24 cellular contexts compared by ENCODE assay signal in the genomic region with DNA sequence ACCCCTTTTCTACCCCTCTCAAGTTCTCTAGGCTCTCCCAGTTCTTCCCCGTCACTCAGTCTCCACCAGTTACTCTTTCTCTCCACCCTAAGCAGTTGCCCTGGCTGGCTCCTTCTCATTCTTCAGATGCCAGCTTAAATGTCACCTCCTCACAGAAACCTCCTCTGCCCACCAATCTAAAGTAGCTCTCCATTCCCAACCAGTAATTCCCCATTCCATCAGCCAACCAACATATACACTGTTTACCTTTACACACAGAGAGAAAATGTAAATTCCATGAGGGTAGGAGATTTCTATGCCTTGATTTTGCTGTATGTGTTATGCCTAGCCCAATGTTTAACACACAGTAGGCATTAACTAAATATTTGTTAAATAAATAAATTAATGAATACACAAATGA.
DNase-seq lines count a peak whose midpoint lies in the region; ATAC-seq and TF ChIP-seq lines count a peak whose summit lies in the region.
"Had no signal": no experiment of that assay in that cellular context is flagged by ENCODE, and none has a peak within 500 bp of the region (broad histone marks: within the 10 kb centered on the region; RNA-seq: fewer than 3 reads in every experiment).

No MANE protein-coding gene starts in this region.

- intact Hi-C loops in CD4-positive, alpha-beta memory T cell (cut with micrococcal nuclease), result loop anchor here (2.0 kb wide), 2 partner anchors 86 to 318 kb away; no protein-coding TSS in a partner anchor
- intact Hi-C loops in aorta (cut with DNase I), result loop anchor here in 1 of 2 donors (5.0 kb wide), 1 partner anchor 67 kb away; no protein-coding TSS in a partner anchor

- H3K79me1 ChIP-seq in mesenchymal stem cell (replicated peaks; ENCODE audit: low read length, poor library complexity, severe bottlenecking), result no peaks in the 10 kb centered on the region

- no peak overlapping the region for H3K4ac ChIP-seq in mesenchymal stem cell (ENCODE audit: low read depth in 1 of 2, low read length in 2 of 2)

- H3K27me3 ChIP-seq in CD4-positive, alpha-beta memory T cell (ENCODE audit: insufficient read depth, low read length), result no peaks in the 10 kb centered on the region
- H3K27me3 ChIP-seq in RWPE2 (ENCODE audit: insufficient read depth, poor library complexity, severe bottlenecking) (no peaks in the 10 kb centered on the region), mesenchymal stem cell (ENCODE audit: control insufficient read depth in 1 of 2, insufficient read depth in 1 of 2, low read length in 2 of 2) (no peaks in the 10 kb centered on the region), aorta (ENCODE audit: control insufficient read depth in 1 of 2, insufficient read depth in 2 of 2, low read length in 1 of 2) (no peaks in the 10 kb centered on the region)
- H3K27me3 ChIP-seq: BLaER1 treated with 17β-estradiol and CSF1 and Interleukin-3, amounts not matched to agents 10 nM and 100 nM; dorsolateral prefrontal cortex; heart left ventricle; neutrophil; right lobe of liver; spleen had no signal

- peaks cover 12% of the 10 kb centered on the region for H3K4me1 ChIP-seq in CD4-positive, alpha-beta memory T cell (ENCODE audit: insufficient read depth, low read length)
- H3K4me1 ChIP-seq in RWPE2 (ENCODE audit: insufficient read depth, poor library complexity, severe bottlenecking), result peaks cover 16% of the 10 kb centered on the region
- no peaks in the 10 kb centered on the region for H3K4me1 ChIP-seq in mesenchymal stem cell (ENCODE audit: control insufficient read depth, insufficient read depth, low read depth, low read length)
- no peaks in the 10 kb centered on the region for H3K4me1 ChIP-seq in aorta (ENCODE audit: control insufficient read depth in 1 of 2, insufficient read depth in 2 of 2, low read length in 2 of 2)

- no peak overlapping the region for H3K9ac ChIP-seq in mesenchymal stem cell (ENCODE audit: low read length)
- H3K9ac ChIP-seq: BLaER1 treated with 17β-estradiol and CSF1 and Interleukin-3, amounts not matched to agents 10 nM and 100 nM had no signal

- TF ChIP-seq CTCF in 22Rv1 (IDR thresholded peaks at IDR 0.05), result no peak
- TF ChIP-seq CTCF in RWPE2 (IDR thresholded peaks at IDR 0.05; ENCODE audit: poor library complexity, severe bottlenecking), result no peak
- no peak for TF ChIP-seq CTCF in coronary artery (IDR thresholded peaks at IDR 0.05)

- POLR2A ChIA-PET in CD4-positive, alpha-beta memory T cell (lab: Charles Lee; ENCODE audit: partially characterized antibody), result interaction anchor here (0.8 to 1.3 kb wide), 2 partner anchors 10 to 315 kb away, joined by 3 to 6 read pairs; a partner anchor contains a TSS

- no peak overlapping the region for H3K18ac ChIP-seq in mesenchymal stem cell (ENCODE audit: low read depth in 1 of 2, low read length in 2 of 2)

- H2AK5ac ChIP-seq in mesenchymal stem cell (ENCODE audit: low read length, severe bottlenecking), result peak overlapping the region; percentile 29

- H3K27ac ChIP-seq in 22Rv1 (peak overlapping the region; percentile 12; the same call in 1 of the 2 replicates), RWPE2 (ENCODE audit: poor library complexity, severe bottlenecking) (peak overlapping the region; percentile 49), mesenchymal stem cell (ENCODE audit: low read length, poor library complexity, severe bottlenecking) (no peak overlapping the region), aorta (ENCODE audit: low read depth in 1 of 2, low read length in 2 of 2) (no peak overlapping the region), coronary artery (no peak overlapping the region)
- H3K27ac ChIP-seq in CD4-positive, alpha-beta memory T cell (ENCODE audit: low read depth, low read length), result no peak overlapping the region
- H3K27ac ChIP-seq: BLaER1 treated with 17β-estradiol and CSF1 and Interleukin-3, amounts not matched to agents 10 nM and 100 nM; dorsolateral prefrontal cortex; heart left ventricle; neutrophil; right lobe of liver; spleen; thoracic aorta; WERI-Rb-1 had no signal

- no peak for ATAC-seq in RWPE2 (ENCODE audit: low read depth)
- ATAC-seq in aorta (ENCODE audit: low FRiP score), result no peak
- ATAC-seq in GM21619 (IDR thresholded peaks at IDR 0.05; ENCODE audit: unreplicated experiment), result no peak

- no peaks in the 10 kb centered on the region for H3K9me3 Mint-ChIP-seq in CD4-positive, alpha-beta memory T cell
- H3K9me3 Mint-ChIP-seq: naive B cell had no signal

- no peak overlapping the region for H4K91ac ChIP-seq in mesenchymal stem cell (ENCODE audit: low read length)

- H2BK12ac ChIP-seq in mesenchymal stem cell (ENCODE audit: low read length in 2 of 2), result peak overlapping the region; percentile 54 to 79

- H4K8ac ChIP-seq in mesenchymal stem cell (ENCODE audit: low read length), result no peak overlapping the region

- no peaks in the 10 kb centered on the region for H3K9me3 ChIP-seq in CD4-positive, alpha-beta memory T cell (ENCODE audit: control insufficient read depth in 1 of 2, low read length in 2 of 2)
- H3K9me3 ChIP-seq in RWPE2 (ENCODE audit: severe bottlenecking) (no peaks in the 10 kb centered on the region), mesenchymal stem cell (ENCODE audit: control insufficient read depth, low read length) (no peaks in the 10 kb centered on the region), aorta (ENCODE audit: control insufficient read depth, low read length) (no peaks in the 10 kb centered on the region)
- H3K9me3 ChIP-seq: heart left ventricle, neutrophil, right lobe of liver, spleen, thoracic aorta had no signal

- peak overlapping the region in 1 of 2 experiments; percentile 60 for H3K14ac ChIP-seq in mesenchymal stem cell (ENCODE audit: low read length in 2 of 2)

- H2BK120ac ChIP-seq in mesenchymal stem cell (ENCODE audit: low read depth, low read length), result no peak overlapping the region

- no peak overlapping the region for H3K4me3 ChIP-seq in CD4-positive, alpha-beta memory T cell (ENCODE audit: low read length in 2 of 2)
- no peak overlapping the region for H3K4me3 ChIP-seq in RWPE2 (ENCODE audit: severe bottlenecking)
- H3K4me3 ChIP-seq in mesenchymal stem cell (ENCODE audit: insufficient read depth in 1 of 2, low read depth in 1 of 2, low read length in 2 of 2), result no peak overlapping the region
- no peak overlapping the region for H3K4me3 ChIP-seq in aorta (ENCODE audit: low read length in 2 of 2)
- no peak overlapping the region for H3K4me3 ChIP-seq in coronary artery
- H3K4me3 ChIP-seq: BLaER1 treated with 17β-estradiol and CSF1 and Interleukin-3, amounts not matched to agents 10 nM and 100 nM; dorsolateral prefrontal cortex; heart left ventricle; right lobe of liver; spleen; thoracic aorta had no signal

- no peak overlapping the region for H2AFZ ChIP-seq in mesenchymal stem cell (ENCODE audit: low read depth, low read length)

- H3K27me3 Mint-ChIP-seq in CD4-positive, alpha-beta memory T cell, result no peaks in the 10 kb centered on the region
- H3K27me3 Mint-ChIP-seq: naive B cell had no signal

- no peak overlapping the region for H2BK15ac ChIP-seq in mesenchymal stem cell (ENCODE audit: low read depth, poor library complexity, severe bottlenecking)

- peak overlapping the region in 4 of 7 donors; percentile 30 to 54 (median 40) for H3K27ac Mint-ChIP-seq in CD4-positive, alpha-beta memory T cell

- H3K36me3 ChIP-seq in CD4-positive, alpha-beta memory T cell (ENCODE audit: insufficient read depth, low read length), result no peaks in the 10 kb centered on the region
- H3K36me3 ChIP-seq in RWPE2 (ENCODE audit: low read depth) (no peaks in the 10 kb centered on the region), mesenchymal stem cell (ENCODE audit: control insufficient read depth in 1 of 2, insufficient read depth in 2 of 2, low read depth in 1 of 2, low read length in 2 of 2) (no peaks in the 10 kb centered on the region), aorta (ENCODE audit: control insufficient read depth in 1 of 2, insufficient read depth in 2 of 2, low read length in 1 of 2) (no peaks in the 10 kb centered on the region)
- H3K36me3 ChIP-seq: BLaER1 treated with 17β-estradiol and CSF1 and Interleukin-3, amounts not matched to agents 10 nM and 100 nM; heart left ventricle; neutrophil; right lobe of liver; spleen; thoracic aorta; WERI-Rb-1 had no signal

- no peak overlapping the region for H3K4me3 Mint-ChIP-seq in CD4-positive, alpha-beta memory T cell
- H3K4me3 Mint-ChIP-seq: naive B cell had no signal

- CTCF ChIA-PET in CD4-positive, alpha-beta memory T cell (lab: Charles Lee; ENCODE audit: partially characterized antibody), result interaction anchor here (1.2 to 5.8 kb wide), 10 partner anchors 8 to 894 kb away, joined by 3 to 42 read pairs (median 5); a partner anchor contains a TSS

- H3K23ac ChIP-seq in mesenchymal stem cell (ENCODE audit: low read length in 2 of 2), result no peak overlapping the region

- H3K4me1 Mint-ChIP-seq in CD4-positive, alpha-beta memory T cell, result peaks cover 12 to 19% (median 14%) of the 10 kb centered on the region in 4 donors

- DNase-seq in CD4-positive, alpha-beta memory T cell, result no peak
- DNase-seq in RWPE2 (ENCODE audit: low spot score) (no peak), mesenchymal stem cell (no peak), aorta (no peak), coronary artery (ENCODE audit: low spot score) (no peak)
- DNase-seq: cerebellar nuclear complex, DMS79 treated with DMSO at 0.1 percent for 48 hours, dorsolateral prefrontal cortex, foreskin melanocyte, GF-D8, heart left ventricle, kidney, midbrain, NCI-H146, right lobe of liver, SIG-M5, spleen, WERI-Rb-1 had no signal

- H3K36me3 Mint-ChIP-seq in CD4-positive, alpha-beta memory T cell, result no peaks in the 10 kb centered on the region
- H3K36me3 Mint-ChIP-seq: naive B cell had no signal

- H3K4me2 ChIP-seq in mesenchymal stem cell (ENCODE audit: low read length, poor library complexity, severe bottlenecking), result no peak overlapping the region

- no peak overlapping the region for H2BK5ac ChIP-seq in mesenchymal stem cell (ENCODE audit: low read depth, low read length, poor library complexity, severe bottlenecking)

- WGBS in mesenchymal stem cell, result 97% methylated on average over 1 of the region's 1 CpG
- 85 to 94% methylated on average over 1 of the region's 1 CpG for WGBS in aorta, 2 donors

Comparison
In these comparisons a context has a peak if more than half of its experiments do, and no peak if none do; other contexts are left out.
1. H3K27ac ChIP-seq: peak in 22Rv1 (single experiment) and RWPE2 (single experiment); none in CD4-positive, alpha-beta memory T cell (single experiment), mesenchymal stem cell (single experiment), aorta (0 of 2) and coronary artery (0 of 2).